ENCODE assay signal across 12 cellular contexts in the genomic region with DNA sequence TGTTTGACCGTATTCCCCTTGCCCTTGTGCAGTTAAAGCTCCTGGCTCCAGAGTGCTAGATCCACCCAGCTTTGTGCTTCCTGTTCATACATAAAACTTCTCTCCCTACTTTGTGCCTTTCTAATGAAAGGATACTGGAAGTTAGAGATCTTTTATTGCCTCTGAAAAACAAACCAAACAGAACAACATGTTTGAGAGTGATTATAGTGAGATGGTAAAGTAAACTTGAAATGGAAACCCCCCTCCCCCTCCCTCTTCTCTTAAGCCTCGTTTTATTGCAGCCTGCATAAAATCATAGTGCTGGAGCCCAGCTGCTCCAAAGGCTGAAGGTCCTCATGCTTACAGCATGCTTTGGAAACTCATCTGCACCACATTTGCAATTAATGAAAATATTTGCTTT.
A peak's percentile ranks its signal among the peaks of the same experiment; 100 is the strongest.
DNase-seq lines count a peak whose midpoint lies in the region; ATAC-seq and TF ChIP-seq lines count a peak whose summit lies in the region.
"Had no signal": no experiment of that assay in that cellular context is flagged by ENCODE, and none has a peak within 500 bp of the region (broad histone marks: within the 10 kb centered on the region; RNA-seq: fewer than 3 reads in every experiment).

No MANE protein-coding gene starts in this region.

- TF ChIP-seq EP300 in tibial nerve (IDR thresholded peaks at IDR 0.05): no peak

- H3K9me3 ChIP-seq in tibial nerve: peaks cover 0 to 7% (median 0%) of the 10 kb centered on the region in 4 donors
- peaks cover 29% of the 10 kb centered on the region for H3K9me3 ChIP-seq in endodermal cell (ENCODE audit: control insufficient read depth, low read length)
- H3K9me3 ChIP-seq: BE2C had no signal

- no peak overlapping the region for H3K4me3 Mint-ChIP-seq in activated T-cell treated with anti-CD3 and anti-CD28 coated beads, Interleukin-2, amount 50 U/mL, for 24 hours
- no peak overlapping the region for H3K4me3 Mint-ChIP-seq in endodermal cell
- H3K4me3 Mint-ChIP-seq: T-helper 1 cell treated with Interleukin-12 subunit alpha and Interleukin-12 subunit beta and Interleukin-4 antibody, amounts not matched to agents 30 μg/mL and 1 μg/mL, for 36 hours had no signal

- 8 to 15% methylated on average over 2 of the region's 2 CpGs for WGBS in tibial nerve, 2 donors
- WGBS in endodermal cell (ENCODE audit: insufficient coverage in 1 of 2, insufficient read length in 1 of 2), 2 experiments: 83 to 92% methylated on average over 1 to 2 of the region's 2 CpGs

- no peak for DNase-seq in activated T-cell treated with anti-CD3 and anti-CD28 coated beads, Interleukin-2, amount 50 U/mL, for 24 hours
- DNase-seq in activated T-cell treated with anti-CD3 and anti-CD28 coated beads, Interleukin-2, amount 50 U/mL, for 48 hours: no peak
- DNase-seq in SK-MEL-5 (ENCODE audit: low read depth, low spot score): peak; percentile 62
- peak; percentile 78 for DNase-seq in left kidney (ENCODE audit: low read depth, low spot score)
- no peak for DNase-seq in tibial nerve (ENCODE audit: low spot score in 2 of 2)
- no peak for DNase-seq in NAMALWA (ENCODE audit: low spot score)
- DNase-seq in endodermal cell: no peak
- DNase-seq in left lobe of liver (ENCODE audit: low spot score): no peak
- DNase-seq: activated gamma-delta T cell treated with Interleukin-2 at 50 U/mL for 16 hours, BE2C, foreskin melanocyte had no signal

- H3K4me1 ChIP-seq in tibial nerve (peaks cover 0 to 81% (median 49%) of the 10 kb centered on the region in 4 donors), endodermal cell (ENCODE audit: control insufficient read depth, insufficient read depth, low read length) (peaks cover 4% of the 10 kb centered on the region)
- H3K4me1 ChIP-seq: BE2C had no signal

- no peak for TF ChIP-seq POLR2A in tibial nerve (IDR thresholded peaks at IDR 0.05)

- H3K9ac ChIP-seq in endodermal cell (ENCODE audit: extremely low read depth, low read length, poor library complexity, severe bottlenecking): no peak overlapping the region

- H3K4me1 Mint-ChIP-seq in activated T-cell treated with anti-CD3 and anti-CD28 coated beads, Interleukin-2, amount 50 U/mL, for 24 hours (ENCODE audit: low read depth): peaks cover 49% of the 10 kb centered on the region
- peaks cover 18% of the 10 kb centered on the region for H3K4me1 Mint-ChIP-seq in endodermal cell

- H3K4me3 ChIP-seq in tibial nerve (no peak overlapping the region), endodermal cell (ENCODE audit: low read length) (no peak overlapping the region)

- ATAC-seq in left lobe of liver: no peak

- TF ChIP-seq CTCF in tibial nerve (IDR thresholded peaks at IDR 0.05): no peak
- TF ChIP-seq CTCF in endodermal cell (conservative IDR thresholded peaks at IDR 0.05): no peak

- no peaks in the 10 kb centered on the region for H3K27me3 ChIP-seq in tibial nerve
- no peaks in the 10 kb centered on the region for H3K27me3 ChIP-seq in endodermal cell (ENCODE audit: control insufficient read depth, insufficient read depth, low read length, poor library complexity, severe bottlenecking)
- H3K27me3 ChIP-seq: BE2C had no signal

- H3K9me3 Mint-ChIP-seq in activated T-cell treated with anti-CD3 and anti-CD28 coated beads, Interleukin-2, amount 50 U/mL, for 24 hours: peaks cover 12% of the 10 kb centered on the region
- H3K9me3 Mint-ChIP-seq in endodermal cell: peaks cover 16% of the 10 kb centered on the region

- in situ Hi-C loops in SK-MEL-5 (cut with HindIII; ENCODE audit: low pct_unique_long_range_greater_than_20kb, low sequenced_read_pairs): no loop called here

- no peaks in the 10 kb centered on the region for H3K36me3 ChIP-seq in tibial nerve
- peaks cover 42% of the 10 kb centered on the region for H3K36me3 ChIP-seq in endodermal cell (ENCODE audit: control insufficient read depth, insufficient read depth, low read length)
- H3K36me3 ChIP-seq: BE2C had no signal

- H3K36me3 Mint-ChIP-seq in activated T-cell treated with anti-CD3 and anti-CD28 coated beads, Interleukin-2, amount 50 U/mL, for 24 hours (ENCODE audit: low read depth): peaks cover 9% of the 10 kb centered on the region
- peaks cover 9% of the 10 kb centered on the region for H3K36me3 Mint-ChIP-seq in endodermal cell (ENCODE audit: low read depth)

- no peaks in the 10 kb centered on the region for H3K27me3 Mint-ChIP-seq in activated T-cell treated with anti-CD3 and anti-CD28 coated beads, Interleukin-2, amount 50 U/mL, for 24 hours
- no peaks in the 10 kb centered on the region for H3K27me3 Mint-ChIP-seq in endodermal cell (ENCODE audit: insufficient read depth)

- peak overlapping the region; percentile 35 for H3K27ac Mint-ChIP-seq in activated T-cell treated with anti-CD3 and anti-CD28 coated beads, Interleukin-2, amount 50 U/mL, for 24 hours
- H3K27ac Mint-ChIP-seq in endodermal cell: no peak overlapping the region
- H3K27ac Mint-ChIP-seq: T-helper 1 cell treated with Interleukin-12 subunit alpha and Interleukin-12 subunit beta and Interleukin-4 antibody, amounts not matched to agents 30 μg/mL and 1 μg/mL, for 36 hours had no signal

- H3K27ac ChIP-seq in tibial nerve (peak overlapping the region in 3 of 4 donors; percentile 37 to 76 (median 64)), endodermal cell (ENCODE audit: low read depth, low read length) (no peak overlapping the region)

Comparison
In these comparisons a context has a peak if more than half of its experiments do, and no peak if none do; other contexts are left out.
1. DNase-seq: peak in SK-MEL-5 (single experiment) and left kidney (single experiment); none in activated T-cell treated with anti-CD3 and anti-CD28 coated beads, Interleukin-2, amount 50 U/mL, for 24 hours (single experiment), activated T-cell treated with anti-CD3 and anti-CD28 coated beads, Interleukin-2, amount 50 U/mL, for 48 hours (0 of 2), tibial nerve (0 of 2), NAMALWA (single experiment), endodermal cell (single experiment) and left lobe of liver (single experiment).